25 cellular contexts compared by ENCODE assay signal in genomic region chr4:98686046-98686385, GRCh38.
"Had no signal": no experiment of that assay in that cellular context is flagged by ENCODE, and none has a peak within 500 bp of the region (broad histone marks: within the 10 kb centered on the region; RNA-seq: fewer than 3 reads in every experiment).

No MANE protein-coding gene starts in this region.

- H3K9me3 ChIP-seq: breast epithelium, Peyer's patch, SJSA1 had no signal

- DNase-seq: activated CD4-positive, alpha-beta T cell treated with anti-CD3 and anti-CD28 coated beads for 4 hours; activated CD4-positive, alpha-beta T cell treated with anti-CD3 and anti-CD28 coated beads, Interleukin-2, amount 50 U/mL, for 4 hours; activated CD8-positive, alpha-beta memory T cell treated with anti-CD3 and anti-CD28 coated beads, Interleukin-2, amount 50 U/mL, for 48 hours; activated CD8-positive, alpha-beta T cell treated with anti-CD3 and anti-CD28 coated beads, Interleukin-2, amount 10 ng/mL, durations not matched to agents 7 days and 5 days; activated T-cell treated with anti-CD3 and anti-CD28 coated beads, Interleukin-2, amount 50 U/mL, for 1 hour; aorta; caudate nucleus; Kasumi-1; NCI-H1105 treated with DMSO at 0.1 percent for 48 hours; NCI-H2171; NCI-H2227 treated with DMSO at 0.1 percent for 48 hours; NCI-H446 treated with DMSO at 0.1 percent for 48 hours; NCI-H524 treated with DMSO at 0.1 percent for 48 hours; NK-92 treated with Interleukin-12 subunit alpha and Interleukin-12 subunit beta, amount 100 ng/mL, for 24 hours; OCI-M1; Peyer's patch; Right ventricle myocardium superior; SW 1271 had no signal

- H3K27me3 Mint-ChIP-seq: activated naive CD4-positive, alpha-beta T cell treated with anti-CD3 and anti-CD28 coated beads, Interleukin-2, amount 50 U/mL, for 24 hours had no signal

- H3K27me3 ChIP-seq: breast epithelium, Peyer's patch, SJSA1 had no signal

- H3K36me3 ChIP-seq: breast epithelium, Peyer's patch, SJSA1 had no signal

- H3K4me3 ChIP-seq: breast epithelium, Peyer's patch, SJSA1 had no signal

- H3K36me3 Mint-ChIP-seq: activated naive CD4-positive, alpha-beta T cell treated with anti-CD3 and anti-CD28 coated beads, Interleukin-2, amount 50 U/mL, for 24 hours had no signal

- H3K4me3 Mint-ChIP-seq: activated CD8-positive, alpha-beta T cell treated with anti-CD3 and anti-CD28 coated beads, Interleukin-2, amount 10 ng/mL, durations not matched to agents 7 days and 5 days; activated naive CD4-positive, alpha-beta T cell treated with anti-CD3 and anti-CD28 coated beads, Interleukin-2, amount 50 U/mL, for 24 hours; T-helper 2 cell treated with Interferon-gamma antibody and Interleukin-4, amounts not matched to agents 5 μg/mL and 100 μg/mL, for 36 hours had no signal

- H3K9me3 Mint-ChIP-seq: activated naive CD4-positive, alpha-beta T cell treated with anti-CD3 and anti-CD28 coated beads, Interleukin-2, amount 50 U/mL, for 24 hours had no signal

- ATAC-seq: activated CD4-positive, CD25-positive, alpha-beta regulatory T cell treated with anti-CD3 and anti-CD28 coated beads, Interleukin-2, amount 50 U/mL, for 24 hours; activated CD8-positive, alpha-beta T cell treated with anti-CD3 and anti-CD28 coated beads, Interleukin-2, amount 10 ng/mL, durations not matched to agents 7 days and 5 days; SK-N-SH treated with all-trans-retinoic acid at 6 μM for 48 hours had no signal

- H3K27ac Mint-ChIP-seq: activated CD8-positive, alpha-beta T cell treated with anti-CD3 and anti-CD28 coated beads, Interleukin-2, amount 10 ng/mL, durations not matched to agents 7 days and 5 days; activated naive CD4-positive, alpha-beta T cell treated with anti-CD3 and anti-CD28 coated beads, Interleukin-2, amount 50 U/mL, for 24 hours; T-helper 2 cell treated with Interferon-gamma antibody and Interleukin-4, amounts not matched to agents 5 μg/mL and 100 μg/mL, for 36 hours had no signal

- H3K27ac ChIP-seq: breast epithelium, Peyer's patch, RWPE1, SJSA1 had no signal

- H3K4me1 ChIP-seq: breast epithelium, Peyer's patch had no signal
